In the genomic region with DNA sequence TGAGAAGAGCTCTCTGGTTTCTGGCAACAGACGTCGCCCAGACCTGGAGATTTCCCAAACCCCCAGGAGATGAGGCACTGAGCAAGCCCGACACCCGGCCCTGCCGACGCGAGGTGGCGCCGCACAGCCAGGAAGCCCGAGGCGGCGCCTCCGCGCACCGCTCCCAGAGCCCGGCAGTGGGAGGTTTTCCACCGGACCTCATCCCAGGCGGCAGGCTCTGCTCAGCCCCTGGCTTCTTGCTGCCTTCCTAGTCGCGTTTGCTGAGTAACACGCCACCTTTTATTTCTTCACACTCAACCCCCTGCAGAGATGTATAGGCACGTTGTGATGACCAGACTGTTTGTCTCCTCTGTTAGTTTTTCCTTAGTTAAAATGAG, we compare ENCODE assay signal across 8 cellular contexts. TPM values are rescaled to one million over a fixed set of nuclear protein-coding genes. Genes with fewer than 3 reads are reported as not detected.
DNase-seq lines count a peak whose midpoint lies in the region; ATAC-seq and TF ChIP-seq lines count a peak whose summit lies in the region.

No MANE protein-coding gene starts in this region.

- H3K4me1 ChIP-seq in heart left ventricle (peaks cover 0 to 8% (median 0%) of the 10 kb centered on the region in 12 donors), prostate gland (replicated peaks) (no peaks in the 10 kb centered on the region)

- H3K27me3 ChIP-seq in heart left ventricle (peaks cover 0 to 40% (median 18%) of the 10 kb centered on the region in 9 donors), prostate gland (replicated peaks; ENCODE audit: insufficient read depth) (no peaks in the 10 kb centered on the region)

- DNase-seq in AG04449 (ENCODE audit: low read depth, low spot score) (no peak), NCI-H2171 (lab: John Stamatoyannopoulos, UW) (peak; percentile 13), heart left ventricle (peak; percentile 60 to 81 (median 75)), prostate gland (ENCODE audit: low spot score) (peak; percentile 51), mesenteric fat pad (ENCODE audit: low spot score) (no peak), cerebellar nuclear complex (lab: John Stamatoyannopoulos, UW) (no peak)
- peak; percentile 26 for DNase-seq in activated naive CD8-positive, alpha-beta T cell treated with anti-CD3 and anti-CD28 coated beads for 36 hours

- intact Hi-C loops in heart left ventricle (cut with DNase I) (loop anchor here in 9 of 10 donors (2.0 to 10.0 kb wide), 10 partner anchors 61 to 521 kb away; partner anchors contain the start of gene ARRDC4 (in 1 of the 9)), prostate gland (cut with DNase I) (loop anchor here (1.0 to 10.0 kb wide), 4 partner anchors 183 to 521 kb away; no protein-coding TSS in a partner anchor)

- H3K27ac ChIP-seq in heart left ventricle (no peak overlapping the region), prostate gland (no peak overlapping the region)

- H3K9me3 Mint-ChIP-seq in activated naive CD8-positive, alpha-beta T cell treated with anti-CD3 and anti-CD28 coated beads for 36 hours = no peaks in the 10 kb centered on the region

- no peak overlapping the region for H3K4me3 Mint-ChIP-seq in activated naive CD8-positive, alpha-beta T cell treated with anti-CD3 and anti-CD28 coated beads for 36 hours

- WGBS in heart left ventricle, 4 donors = 0 to 6% (median 1%) methylated on average over 7 to 22 of the region's 22 CpGs
- WGBS in prostate gland = under 1% methylated on average over 22 of the region's 22 CpGs

- H3K4me3 ChIP-seq in AG04449 (ENCODE audit: low read depth, low read length) = no peak overlapping the region
- no peak overlapping the region for H3K4me3 ChIP-seq in GM12875 (ENCODE audit: low read depth, low read length)
- H3K4me3 ChIP-seq in heart left ventricle = peak overlapping the region in 1 of 12 donors; percentile 6
- no peak overlapping the region for H3K4me3 ChIP-seq in prostate gland

- TF ChIP-seq POLR2A in heart left ventricle (IDR thresholded peaks at IDR 0.05) = no peak
- no peak for TF ChIP-seq POLR2A in prostate gland (IDR thresholded peaks at IDR 0.05)

- no peaks in the 10 kb centered on the region for H3K36me3 Mint-ChIP-seq in activated naive CD8-positive, alpha-beta T cell treated with anti-CD3 and anti-CD28 coated beads for 36 hours

- peaks cover 38% of the 10 kb centered on the region for H3K27me3 Mint-ChIP-seq in activated naive CD8-positive, alpha-beta T cell treated with anti-CD3 and anti-CD28 coated beads for 36 hours

- POLR2A ChIA-PET in AG04449 (lab: Yijun Ruan, JAX) = no interaction called here

- H3K9me3 ChIP-seq in heart left ventricle (no peaks in the 10 kb centered on the region), prostate gland (no peaks in the 10 kb centered on the region)

- TF ChIP-seq CTCF in AG04449 (IDR thresholded peaks at IDR 0.05; ENCODE audit: insufficient read depth, low read length, missing control alignments) (peak; percentile 91), GM12875 (IDR thresholded peaks at IDR 0.05; ENCODE audit: borderline replicate concordance, insufficient read depth, low read depth, low read length) (peak; percentile 29; the same call in 1 of the 2 replicates), heart left ventricle (IDR thresholded peaks at IDR 0.05) (peak; percentile 44 to 76 (median 66)), prostate gland (IDR thresholded peaks at IDR 0.05) (peak in 3 of 4 experiments; percentile 41 to 70 (median 63))

- peak; percentile 81 to 99 (median 92) for ATAC-seq in heart left ventricle

- no peaks in the 10 kb centered on the region for H3K36me3 ChIP-seq in heart left ventricle
- no peaks in the 10 kb centered on the region for H3K36me3 ChIP-seq in prostate gland

- CTCF ChIA-PET in AG04449 (lab: Yijun Ruan, JAX) = interaction anchor here (0.6 to 14.9 kb wide), 11 partner anchors 10 to 282 kb away, joined by 3 to 322 read pairs (median 6); no protein-coding TSS in a partner anchor

- peaks cover 3% of the 10 kb centered on the region for H3K4me1 Mint-ChIP-seq in activated naive CD8-positive, alpha-beta T cell treated with anti-CD3 and anti-CD28 coated beads for 36 hours

- H3K27ac Mint-ChIP-seq in activated naive CD8-positive, alpha-beta T cell treated with anti-CD3 and anti-CD28 coated beads for 36 hours = no peak overlapping the region

RNA-seq across cellular contexts. Expression of gene ARRDC4, which starts 56.3 kb away (rescaled TPM):
- total RNA-seq in activated naive CD8-positive, alpha-beta T cell treated with anti-CD3 and anti-CD28 coated beads for 36 hours = 1 to 10 TPM; 2.5 to 2.8 TPM
- 10 to 100 TPM in 8 of 9 donors, 1 to 10 TPM in 1; 9.7 to 49.6 (median 19.0) TPM for total RNA-seq in heart left ventricle
- polyA plus RNA-seq in heart left ventricle = 10 to 100 TPM; 11.2 to 17.6 TPM
- 10 to 100 TPM; 25.4 to 25.6 TPM for total RNA-seq in prostate gland
- 24.0 TPM for total RNA-seq in mesenteric fat pad

Comparison
In these comparisons a context has a peak if more than half of its experiments do, and no peak if none do; other contexts are left out.
1. DNase-seq: peak in NCI-H2171 (single experiment), activated naive CD8-positive, alpha-beta T cell treated with anti-CD3 and anti-CD28 coated beads for 36 hours (single experiment), heart left ventricle (5 of 5) and prostate gland (single experiment); none in AG04449 (single experiment), mesenteric fat pad (single experiment) and cerebellar nuclear complex (0 of 2).
2. CTCF ChIP-seq: peak in every context shown above with its lines; median percentile 91 in AG04449; 66 in heart left ventricle; 63 in prostate gland; 29 in GM12875.